Comparison of ENCODE assay signal across 1 cellular context in genomic region chr10:31317171-31317570, GRCh38.
TF ChIP-seq lines count a peak whose summit lies in the region.

No MANE protein-coding gene starts in this region.

TF ChIP-seq in GM23338, 12 proteins besides CTCF, POLR2A, EP300 and RAD21 (continued from another document):
- TF ChIP-seq ZNF462 (CRISPR knock-in tag; IDR thresholded peaks at IDR 0.05), result no peak
- TF ChIP-seq REST (IDR thresholded peaks at IDR 0.05; ENCODE audit: unreplicated experiment), result no peak
- TF ChIP-seq ZNF331 (CRISPR knock-in tag; IDR thresholded peaks at IDR 0.05; ENCODE audit: low read depth), result no peak
- no peak for TF ChIP-seq ZNF114 (CRISPR knock-in tag; IDR thresholded peaks at IDR 0.05)
